Comparison of ENCODE assay signal across 8 cellular contexts in the genomic region with DNA sequence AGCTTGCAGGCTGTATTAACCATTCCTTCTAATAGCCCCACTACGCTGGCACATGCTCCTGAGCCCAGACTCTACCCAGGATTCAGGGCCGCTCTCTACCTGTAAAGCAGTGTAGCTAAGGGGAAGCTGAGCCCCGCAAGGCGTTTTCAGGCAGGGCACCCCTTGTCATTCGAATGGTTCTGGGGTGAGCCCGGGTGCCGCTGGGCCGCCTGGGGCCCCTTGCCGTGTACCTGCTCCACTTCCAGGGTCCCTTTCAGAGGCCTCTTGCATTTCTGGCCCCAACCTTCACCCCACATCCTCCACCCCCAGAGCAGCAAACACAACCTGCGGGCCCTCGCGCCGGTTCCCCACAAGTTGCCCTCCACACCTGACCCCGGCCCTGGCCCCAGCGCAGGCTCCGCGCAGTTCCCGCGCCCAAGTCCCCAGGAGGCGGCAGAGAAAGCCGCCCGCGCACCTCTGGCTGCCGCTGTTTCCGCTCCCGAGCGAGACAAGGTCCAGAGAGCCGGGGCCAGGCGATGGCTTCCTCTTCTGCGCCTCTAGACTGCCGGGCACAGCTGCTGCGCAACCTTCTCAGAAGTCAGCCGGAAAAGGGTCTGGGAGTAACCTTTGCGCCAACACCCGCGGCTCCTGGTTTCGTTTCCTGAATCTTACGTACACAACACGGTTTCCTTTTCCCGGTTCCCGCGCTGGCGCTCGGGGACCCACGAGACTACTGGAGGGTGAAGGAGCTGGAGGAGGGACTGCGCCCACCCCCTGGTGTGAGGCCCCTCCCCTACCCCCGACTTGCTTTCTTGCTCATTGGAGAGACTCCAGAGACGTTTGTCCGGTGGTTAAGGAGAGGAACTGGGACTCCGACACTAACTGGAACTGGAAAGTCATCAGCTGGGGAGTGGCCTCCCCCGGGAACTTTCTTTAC. TPM values are rescaled to one million over a fixed set of nuclear protein-coding genes. Genes with fewer than 3 reads are reported as not detected.
DNase-seq lines count a peak whose midpoint lies in the region; ATAC-seq and TF ChIP-seq lines count a peak whose summit lies in the region.

A gene with protein sequence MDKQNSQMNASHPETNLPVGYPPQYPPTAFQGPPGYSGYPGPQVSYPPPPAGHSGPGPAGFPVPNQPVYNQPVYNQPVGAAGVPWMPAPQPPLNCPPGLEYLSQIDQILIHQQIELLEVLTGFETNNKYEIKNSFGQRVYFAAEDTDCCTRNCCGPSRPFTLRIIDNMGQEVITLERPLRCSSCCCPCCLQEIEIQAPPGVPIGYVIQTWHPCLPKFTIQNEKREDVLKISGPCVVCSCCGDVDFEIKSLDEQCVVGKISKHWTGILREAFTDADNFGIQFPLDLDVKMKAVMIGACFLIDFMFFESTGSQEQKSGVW (minus strand): TSS at position 595 of the 916 bp plus-strand sequence. CDS start 8,055 bp downstream, outside the sequence.

- H3K4me3 ChIP-seq in right atrium auricular region (peak within 1 kb of the TSS; percentile 72 to 80), prostate gland (peak within 1 kb of the TSS; percentile 66 to 69)

- intact Hi-C loops in prostate gland (cut with DNase I): no loop called here

- under 1% methylated on average over 51 of the region's 51 CpGs for WGBS in prostate gland

- no peaks in the 10 kb centered on the region for H3K9me3 ChIP-seq in right atrium auricular region
- H3K9me3 ChIP-seq in prostate gland: no peaks in the 10 kb centered on the region

- TF ChIP-seq CTCF in right atrium auricular region (IDR thresholded peaks at IDR 0.05): no peak
- TF ChIP-seq CTCF in prostate gland (IDR thresholded peaks at IDR 0.05): peak in 1 of 4 experiments; percentile 4

- H3K27ac ChIP-seq in angular gyrus (ENCODE audit: low read depth, low read length) (peak within 1 kb of the TSS; percentile 67), right atrium auricular region (peak within 1 kb of the TSS; percentile 94 to 98), prostate gland (peak within 1 kb of the TSS; percentile 94 to 95)

- ATAC-seq in GM18498 (IDR thresholded peaks at IDR 0.05; ENCODE audit: unreplicated experiment) (peak; percentile 90), HG02798 (IDR thresholded peaks at IDR 0.05; ENCODE audit: poor library complexity, unreplicated experiment) (peak; percentile 85)

- H3K27me3 ChIP-seq in right atrium auricular region (no peaks in the 10 kb centered on the region), prostate gland (replicated peaks; ENCODE audit: insufficient read depth) (no peaks in the 10 kb centered on the region)

- H3K36me3 ChIP-seq in right atrium auricular region (no peaks in the 10 kb centered on the region), prostate gland (no peaks in the 10 kb centered on the region)

- DNase-seq in NCI-H1417 treated with DMSO at 0.1 percent for 48 hours (lab: John Stamatoyannopoulos, UW) (peak; percentile 73), T-helper 2 cell (peak; percentile 11 to 66 (median 47)), right atrium auricular region (ENCODE audit: low spot score) (peak; percentile 97), prostate gland (ENCODE audit: low spot score) (peak; percentile 88), ureter (ENCODE audit: low spot score) (peak; percentile 94)

- TF ChIP-seq POLR2A in prostate gland (IDR thresholded peaks at IDR 0.05): peak; percentile 84

- H3K4me1 ChIP-seq in right atrium auricular region: peaks cover 0 to 32% of the 10 kb centered on the region in 2 donors
- H3K4me1 ChIP-seq in prostate gland (replicated peaks): no peaks in the 10 kb centered on the region

RNA-seq across cellular contexts. Expression of the gene that starts here (rescaled TPM):
- total RNA-seq in right atrium auricular region: 10 to 100 TPM; 42.7 to 43.1 TPM
- total RNA-seq in prostate gland: 10 to 100 TPM; 35.0 to 90.1 TPM
- total RNA-seq in ureter: 136 TPM

Comparison
In these comparisons a context has a peak if more than half of its experiments do, and no peak if none do; other contexts are left out.
1. Peak in every context shown above with its lines: DNase-seq, ATAC-seq, H3K4me3 ChIP-seq and H3K27ac ChIP-seq.
2. DNase-seq: peak in every context shown above with its lines; median percentile 97 in right atrium auricular region; 94 in ureter; 88 in prostate gland; 73 in NCI-H1417 treated with DMSO at 0.1 percent for 48 hours; 47 in T-helper 2 cell.